1 cellular context compared by ENCODE assay signal in genomic region chr11:1546536-1547466, GRCh38.
TF ChIP-seq lines count a peak whose summit lies in the region.

No MANE protein-coding gene starts in this region.

TF ChIP-seq in WTC11, 78 proteins besides CTCF, POLR2A, EP300 and RAD21 (continued from another document and continues in another):
- no peak for TF ChIP-seq NFYB (CRISPR knock-in tag; conservative IDR thresholded peaks at IDR 0.05; ENCODE audit: low read depth)
- 0 out of 2 replicates have a peak, but pooled peaks have one; percentile 11 for TF ChIP-seq ZNF416 (CRISPR knock-in tag; IDR thresholded peaks at IDR 0.05)
- no peak for TF ChIP-seq IRF2 (CRISPR knock-in tag; IDR thresholded peaks at IDR 0.05; ENCODE audit: borderline replicate concordance, low read depth)
- no peak for TF ChIP-seq STAT6 (CRISPR knock-in tag; conservative IDR thresholded peaks at IDR 0.05; ENCODE audit: low read depth)
- no peak for TF ChIP-seq ZBTB43 (CRISPR knock-in tag; IDR thresholded peaks at IDR 0.05)
- TF ChIP-seq ATF2 (CRISPR knock-in tag; IDR thresholded peaks at IDR 0.05; ENCODE audit: borderline replicate concordance, low read depth): no peak
- 0 out of 2 replicates have a peak, but pooled peaks have one; percentile 28 for TF ChIP-seq TEAD1 (CRISPR knock-in tag; IDR thresholded peaks at IDR 0.05)
- 0 out of 2 replicates have a peak, but pooled peaks have one; percentile 43 for TF ChIP-seq CREM (CRISPR knock-in tag; IDR thresholded peaks at IDR 0.05)
- TF ChIP-seq GTF2I (CRISPR knock-in tag; conservative IDR thresholded peaks at IDR 0.05): no peak
- no peak for TF ChIP-seq SOX15 (CRISPR knock-in tag; IDR thresholded peaks at IDR 0.05)
- 0 out of 2 replicates have a peak, but pooled peaks have one; percentile 38 for TF ChIP-seq ELF4 (CRISPR knock-in tag; IDR thresholded peaks at IDR 0.05; ENCODE audit: low read depth)
- no peak for TF ChIP-seq NR3C1 (CRISPR knock-in tag; conservative IDR thresholded peaks at IDR 0.05; ENCODE audit: low read depth)
- TF ChIP-seq ZNF219 (CRISPR knock-in tag; IDR thresholded peaks at IDR 0.05; ENCODE audit: borderline replicate concordance): no peak
- TF ChIP-seq NR1H2 (CRISPR knock-in tag; IDR thresholded peaks at IDR 0.05): no peak
- 0 out of 2 replicates have a peak, but pooled peaks have one; percentile 6 for TF ChIP-seq ZBTB21 (CRISPR knock-in tag; IDR thresholded peaks at IDR 0.05; ENCODE audit: borderline replicate concordance)
- TF ChIP-seq OVOL2 (CRISPR knock-in tag; IDR thresholded peaks at IDR 0.05; ENCODE audit: borderline replicate concordance): no peak
- TF ChIP-seq ARID4B (CRISPR knock-in tag; IDR thresholded peaks at IDR 0.05; ENCODE audit: borderline replicate concordance): no peak
- TF ChIP-seq ZNF512 (CRISPR knock-in tag; IDR thresholded peaks at IDR 0.05; ENCODE audit: borderline replicate concordance): no peak
- no peak for TF ChIP-seq ERG (CRISPR knock-in tag; IDR thresholded peaks at IDR 0.05)
- TF ChIP-seq SMAD4 (CRISPR knock-in tag; IDR thresholded peaks at IDR 0.05): no peak
- no peak for TF ChIP-seq MYBL2 (CRISPR knock-in tag; IDR thresholded peaks at IDR 0.05)
- TF ChIP-seq GABPB1 (CRISPR knock-in tag; IDR thresholded peaks at IDR 0.05): no peak
- TF ChIP-seq ATF3 (CRISPR knock-in tag; conservative IDR thresholded peaks at IDR 0.05): no peak
- TF ChIP-seq MAX (CRISPR knock-in tag; IDR thresholded peaks at IDR 0.05): no peak; the same call in 1 of the 2 replicates
- TF ChIP-seq NFATC4 (CRISPR knock-in tag; IDR thresholded peaks at IDR 0.05): no peak
- no peak for TF ChIP-seq AFF4 (CRISPR knock-in tag; IDR thresholded peaks at IDR 0.05; ENCODE audit: borderline replicate concordance)
- no peak for TF ChIP-seq ZNF396 (CRISPR knock-in tag; IDR thresholded peaks at IDR 0.05; ENCODE audit: borderline replicate concordance)
- no peak for TF ChIP-seq JUN (CRISPR knock-in tag; IDR thresholded peaks at IDR 0.05)
- no peak for TF ChIP-seq JAZF1 (CRISPR knock-in tag; IDR thresholded peaks at IDR 0.05)
- no peak for TF ChIP-seq ZMAT4 (CRISPR knock-in tag; IDR thresholded peaks at IDR 0.05)
- TF ChIP-seq FOXJ3 (CRISPR knock-in tag; IDR thresholded peaks at IDR 0.05; ENCODE audit: borderline replicate concordance): no peak
- TF ChIP-seq FOXP1 (CRISPR knock-in tag; IDR thresholded peaks at IDR 0.05; ENCODE audit: borderline replicate concordance): no peak
- no peak for TF ChIP-seq PREB (CRISPR knock-in tag; IDR thresholded peaks at IDR 0.05; ENCODE audit: borderline replicate concordance)
- no peak for TF ChIP-seq RORB (CRISPR knock-in tag; IDR thresholded peaks at IDR 0.05)
- no peak for TF ChIP-seq ZSCAN18 (CRISPR knock-in tag; IDR thresholded peaks at IDR 0.05)
